In the genomic region with DNA sequence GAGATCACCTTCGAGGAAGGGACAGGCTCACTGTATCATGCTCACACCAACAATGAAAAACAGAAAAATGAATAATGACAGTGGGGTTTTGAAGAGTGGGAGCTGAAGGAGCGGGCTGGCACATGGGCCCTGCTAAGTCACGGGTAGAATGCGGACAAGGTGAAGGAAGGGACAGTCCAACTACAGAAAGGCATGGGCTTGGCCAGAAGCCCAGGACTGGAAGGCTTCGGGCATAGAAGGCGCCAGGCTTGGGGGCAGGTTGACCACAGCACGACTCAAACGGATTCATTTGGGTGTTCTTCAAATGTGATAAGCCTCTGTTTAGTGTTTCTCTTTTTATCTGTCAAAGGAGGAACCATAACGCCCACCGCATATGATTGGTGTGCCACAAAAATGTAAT, we compare ENCODE assay signal across 12 cellular contexts.
"Had no signal": no experiment of that assay in that cellular context is flagged by ENCODE, and none has a peak within 500 bp of the region (broad histone marks: within the 10 kb centered on the region; RNA-seq: fewer than 3 reads in every experiment).

No MANE protein-coding gene starts in this region.

- DNase-seq: activated T-cell treated with anti-CD3 and anti-CD28 coated beads, Interleukin-2, amount 50 U/mL, for 1 hour; amniotic stem cell; cerebellar nuclear complex; dermis blood vessel endothelial cell; lower lobe of right lung; midbrain; naive B cell; spleen; stimulated activated CD4-positive, alpha-beta T cell treated with anti-CD3 and anti-CD28 coated beads, Interleukin-1b, Interleukin-23, amount 100 ng/mL, for 48 hours had no signal

- H3K4me1 ChIP-seq: gastroesophageal sphincter, lower lobe of right lung, parathyroid adenoma, spleen had no signal

- H3K36me3 ChIP-seq: gastroesophageal sphincter, lower lobe of right lung, spleen had no signal

- H3K27me3 ChIP-seq: gastroesophageal sphincter, hepatocyte had no signal

- H3K4me3 ChIP-seq: gastroesophageal sphincter, hepatocyte, lower lobe of right lung, spleen had no signal

- H3K27ac ChIP-seq: gastroesophageal sphincter, hepatocyte, lower lobe of right lung, parathyroid adenoma, spleen had no signal

- H3K9me3 ChIP-seq: gastroesophageal sphincter, lower lobe of right lung, spleen had no signal
